Comparison of ENCODE assay signal across 13 cellular contexts in the genomic region with DNA sequence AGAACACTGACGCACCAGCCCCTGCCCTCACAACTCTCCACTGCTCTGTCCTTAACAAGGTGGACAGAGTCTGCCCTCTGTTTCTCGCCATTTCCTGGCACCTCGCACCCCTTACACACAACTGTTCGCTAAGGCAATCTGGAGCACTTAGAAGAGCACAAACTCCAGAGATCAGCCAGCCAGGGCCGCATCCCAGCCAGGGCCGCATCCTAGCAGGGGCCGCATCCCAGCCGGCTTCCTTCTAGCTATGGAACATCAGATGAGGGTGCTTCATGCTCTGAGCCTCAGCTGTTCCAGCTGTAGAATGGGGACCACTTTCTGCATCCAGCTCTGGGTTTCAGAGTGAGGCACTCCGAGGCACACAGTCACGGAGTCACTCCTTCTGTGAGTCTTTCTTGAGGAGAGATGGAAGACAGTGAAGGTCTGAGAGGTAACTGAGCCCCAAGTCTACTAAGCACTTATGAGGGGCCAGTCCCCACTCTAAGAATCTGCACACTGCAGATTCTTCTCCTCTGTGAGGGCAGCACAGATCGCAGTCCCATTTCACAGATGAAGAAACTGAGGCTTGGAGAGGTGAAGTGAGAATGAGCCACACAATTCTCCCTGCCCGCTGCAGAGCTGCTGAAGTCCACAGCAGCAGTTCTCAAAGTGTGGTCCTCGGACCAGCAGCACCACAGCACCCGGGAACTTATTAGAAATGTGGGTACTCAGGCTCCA. TPM values are rescaled to one million over a fixed set of nuclear protein-coding genes. Genes with fewer than 3 reads are reported as not detected.
DNase-seq lines count a peak whose midpoint lies in the region; ATAC-seq, FAIRE-seq and TF ChIP-seq lines count a peak whose summit lies in the region.
"Had no signal": no experiment of that assay in that cellular context is flagged by ENCODE, and none has a peak within 500 bp of the region (broad histone marks: within the 10 kb centered on the region; RNA-seq: fewer than 3 reads in every experiment).

No MANE protein-coding gene starts in this region.

- no peak overlapping the region for H3K18ac ChIP-seq in H1 (ENCODE audit: extremely low read depth, low read length)
- peak overlapping the region; percentile 16 for H3K18ac ChIP-seq in neuronal stem cell (ENCODE audit: low read length)

- no peak overlapping the region for H2BK20ac ChIP-seq in H1 (ENCODE audit: low read length)

- no peaks in the 10 kb centered on the region for H3K9me3 ChIP-seq in CD8-positive, alpha-beta memory T cell (ENCODE audit: low read length)
- no peaks in the 10 kb centered on the region for H3K9me3 ChIP-seq in H1 (ENCODE audit: insufficient read depth in 2 of 2, low read depth in 1 of 2, low read length in 1 of 2)
- H3K9me3 ChIP-seq in neuronal stem cell (replicated peaks in 1 of 2; ENCODE audit: control insufficient read depth in 2 of 2, insufficient read depth in 1 of 2, low read depth in 1 of 2, low read length in 2 of 2): no peaks in the 10 kb centered on the region
- no peaks in the 10 kb centered on the region for H3K9me3 ChIP-seq in heart right ventricle
- H3K9me3 ChIP-seq: heart left ventricle, sigmoid colon had no signal

- H3K36me3 Mint-ChIP-seq in CD8-positive, alpha-beta memory T cell: peaks cover 4 to 50% (median 6%) of the 10 kb centered on the region in 3 donors

- in situ Hi-C loops in GM13977 (cut with MboI; ENCODE audit: low pct_unique_long_range_greater_than_20kb, low sequenced_read_pairs, unreplicated experiment): no loop called here

- no peak overlapping the region for H3K56ac ChIP-seq in H1 (replicated peaks; ENCODE audit: insufficient read length, low read depth, low read length)

- FAIRE-seq in H1 (lab: Jason Lieb, UNC): no peak
- FAIRE-seq: TTC549 had no signal

- WGBS in H1 (ENCODE audit: extremely low coverage in 1 of 2, insufficient coverage in 1 of 2, insufficient read length in 1 of 2, insufficient replicate concordance in 2 of 2, low coverage in 1 of 2, low lambda C conversion rate in 2 of 2, missing lambda C conversion rate in 1 of 2), 2 experiments: 96% methylated on average over 14 of the region's 14 CpGs; no CpG with 5 or more reads in 1 of the 2 experiments
- no CpG with 5 or more reads among the region's 14 CpGs for WGBS in neuronal stem cell (ENCODE audit: extremely low coverage in 2 of 2, insufficient read length in 2 of 2, insufficient replicate concordance in 1 of 2), 2 donors
- WGBS in heart right ventricle, 2 donors: 92 to 94% methylated on average over 14 of the region's 14 CpGs

- H4K91ac ChIP-seq in H1 (replicated peaks; ENCODE audit: insufficient read length, low read length): no peak overlapping the region
- H4K91ac ChIP-seq in neuronal stem cell (ENCODE audit: low read depth, low read length, poor library complexity): no peak overlapping the region

- H3K23ac ChIP-seq in H1 (ENCODE audit: insufficient read length): no peak overlapping the region
- H3K23ac ChIP-seq in neuronal stem cell (ENCODE audit: low read depth, low read length, poor library complexity): no peak overlapping the region

- H3K36me3 ChIP-seq in CD8-positive, alpha-beta memory T cell (ENCODE audit: insufficient read depth, low read length): no peaks in the 10 kb centered on the region
- no peaks in the 10 kb centered on the region for H3K36me3 ChIP-seq in H1 (ENCODE audit: control insufficient read depth in 2 of 4, insufficient read depth in 4 of 4, low read length in 3 of 4)
- peaks cover 19 to 70% of the 10 kb centered on the region in 2 donors for H3K36me3 ChIP-seq in neuronal stem cell (replicated peaks in 1 of 2; ENCODE audit: control insufficient read depth in 2 of 2, insufficient read depth in 2 of 2, low read length in 2 of 2)
- H3K36me3 ChIP-seq in heart right ventricle: peaks cover 0 to 20% (median 0%) of the 10 kb centered on the region in 9 donors
- H3K36me3 ChIP-seq: sigmoid colon had no signal

- H4K8ac ChIP-seq in H1 (ENCODE audit: extremely low read depth, insufficient read depth, low read length) (no peak overlapping the region), neuronal stem cell (ENCODE audit: low read depth, low read length) (no peak overlapping the region)

- peaks cover 0 to 4% of the 10 kb centered on the region in 2 donors for H3K27me3 Mint-ChIP-seq in CD8-positive, alpha-beta memory T cell

- intact Hi-C loops in heart right ventricle (cut with DNase I): loop anchor here in 1 of 10 donors (5.0 kb wide), 1 partner anchor 60 kb away; no protein-coding TSS in a partner anchor

- H3K27me3 ChIP-seq in CD8-positive, alpha-beta memory T cell (ENCODE audit: insufficient read depth, low read length, poor library complexity, severe bottlenecking): no peaks in the 10 kb centered on the region
- H3K27me3 ChIP-seq in H1 (replicated peaks in 1 of 4; ENCODE audit: control insufficient read depth in 3 of 4, extremely low read depth in 1 of 4, insufficient read depth in 3 of 4, low read length in 3 of 4) (peaks cover 0 to 4% (median 1%) of the 10 kb centered on the region in 4 experiments; a peak in 3 of 7 replicates), neuronal stem cell (ENCODE audit: control insufficient read depth in 3 of 3, insufficient read depth in 3 of 3, low read depth in 1 of 3, low read length in 3 of 3) (no peaks in the 10 kb centered on the region), heart right ventricle (peaks cover 0 to 4% (median 0%) of the 10 kb centered on the region in 7 donors)
- H3K27me3 ChIP-seq: heart left ventricle, sigmoid colon had no signal

- H3K4me3 ChIP-seq in CD8-positive, alpha-beta memory T cell (ENCODE audit: low read length): peak overlapping the region; percentile 47
- H3K4me3 ChIP-seq in H1 (ENCODE audit: extremely low read depth in 1 of 4, insufficient read depth in 2 of 4, low read depth in 3 of 4, low read length in 4 of 4) (no peak overlapping the region), neuronal stem cell (ENCODE audit: low read length in 2 of 2) (no peak overlapping the region), heart right ventricle (peak overlapping the region in 1 of 10 donors; percentile 19)
- H3K4me3 ChIP-seq: sigmoid colon had no signal

- TF ChIP-seq CTCF in RWPE1 (conservative IDR thresholded peaks at IDR 0.05; ENCODE audit: low read depth): no peak
- TF ChIP-seq CTCF in H1 (IDR thresholded peaks at IDR 0.05; ENCODE audit: control extremely low read depth in 1 of 3, insufficient read depth in 1 of 3, low read depth in 1 of 3, low read length in 3 of 3): no peak
- TF ChIP-seq CTCF in heart right ventricle (IDR thresholded peaks at IDR 0.05): no peak
- no peak for TF ChIP-seq CTCF in GM13977 (IDR thresholded peaks at IDR 0.05; ENCODE audit: extremely low read depth, insufficient read depth, missing control alignments)

- H2AFZ ChIP-seq in H1 (ENCODE audit: low read length) (no peak overlapping the region), neuronal stem cell (ENCODE audit: low read length) (no peak overlapping the region)

- peaks cover 26 to 34% of the 10 kb centered on the region in 2 experiments for H4K20me1 ChIP-seq in H1 (replicated peaks in 1 of 2; ENCODE audit: control insufficient read depth in 1 of 2, insufficient read depth in 2 of 2, low read length in 2 of 2)

- no peak overlapping the region; a peak in 1 of 4 replicates for H3K4me2 ChIP-seq in H1 (ENCODE audit: insufficient read depth in 1 of 2, low read depth in 2 of 2, low read length in 2 of 2)
- H3K4me2 ChIP-seq in neuronal stem cell (ENCODE audit: insufficient read depth, low read length, poor library complexity, severe bottlenecking): no peak overlapping the region

- no peak overlapping the region for H2BK5ac ChIP-seq in H1 (ENCODE audit: low read depth, low read length)
- no peak overlapping the region for H2BK5ac ChIP-seq in neuronal stem cell (ENCODE audit: low read length)

- no peak for TF ChIP-seq EP300 in H1 (IDR thresholded peaks at IDR 0.05; ENCODE audit: borderline replicate concordance in 1 of 2, low read depth in 2 of 2, low read length in 2 of 2)

- ATAC-seq in heart right ventricle (no peak), GM18909 (IDR thresholded peaks at IDR 0.05; ENCODE audit: poor library complexity, unreplicated experiment) (no peak)

- no peak overlapping the region for H2BK120ac ChIP-seq in H1 (replicated peaks; ENCODE audit: low read depth, low read length)
- no peak overlapping the region for H2BK120ac ChIP-seq in neuronal stem cell (ENCODE audit: low read depth, low read length)

- peaks cover 88 to 98% (median 97%) of the 10 kb centered on the region in 3 donors for H3K4me1 Mint-ChIP-seq in CD8-positive, alpha-beta memory T cell

- H3K14ac ChIP-seq in H1 (ENCODE audit: insufficient read length) (no peak overlapping the region), neuronal stem cell (ENCODE audit: low read length) (peak overlapping the region; percentile 0)

- H2BK15ac ChIP-seq in H1 (ENCODE audit: low read length) (peak overlapping the region; percentile 40; the same call in 1 of the 2 replicates), neuronal stem cell (ENCODE audit: low read length) (no peak overlapping the region)

- H2BK12ac ChIP-seq in H1 (ENCODE audit: low read depth, low read length): peak overlapping the region; percentile 32; the same call in 1 of the 2 replicates
- H2BK12ac ChIP-seq in neuronal stem cell (ENCODE audit: low read length): no peak overlapping the region

- H3K79me2 ChIP-seq in H1 (ENCODE audit: control insufficient read depth in 1 of 2, insufficient read depth in 2 of 2, low read length in 2 of 2): peaks cover 5 to 51% of the 10 kb centered on the region in 2 experiments; a peak in 3 of 4 replicates

- no peak for TF ChIP-seq RAD21 in H1 (IDR thresholded peaks at IDR 0.05 in 1 of 2, conservative IDR thresholded peaks at IDR 0.05 in 1 of 2; ENCODE audit: low read depth in 2 of 2, low read length in 2 of 2)

- peak in 1 of 5 donors; percentile 30 for DNase-seq in CD8-positive, alpha-beta memory T cell
- DNase-seq in RWPE1 (ENCODE audit: low spot score) (no peak), H1 (ENCODE audit: low read depth in 1 of 2, low spot score in 2 of 2) (no peak), neuronal stem cell (ENCODE audit: low spot score) (no peak), heart right ventricle (no peak), GM13977 (ENCODE audit: low spot score) (no peak), germinal center (ENCODE audit: low spot score) (no peak)
- DNase-seq: mesendoderm, NCI-H345, sigmoid colon had no signal

- H3K9ac ChIP-seq in H1 (replicated peaks in 1 of 4; ENCODE audit: extremely low read depth in 1 of 4, low read depth in 3 of 4, low read length in 3 of 4) (no peak overlapping the region), neuronal stem cell (ENCODE audit: low read depth, low read length, poor library complexity) (no peak overlapping the region)

- TF ChIP-seq POLR2A in H1 (IDR thresholded peaks at IDR 0.05; ENCODE audit: control extremely low read depth in 1 of 2, low read depth in 2 of 2, low read length in 2 of 2): no peak

- H4K5ac ChIP-seq in H1 (ENCODE audit: insufficient read length, low read depth, low read length): no peak overlapping the region

- H2AK5ac ChIP-seq in H1 (ENCODE audit: low read depth, low read length): no peak overlapping the region
- H2AK5ac ChIP-seq in neuronal stem cell (ENCODE audit: low read depth, low read length): peak overlapping the region; percentile 2

- H3K27ac ChIP-seq in CD8-positive, alpha-beta memory T cell (ENCODE audit: low read depth, low read length): peak overlapping the region; percentile 35
- 0 out of 2 replicates have a peak overlapping the region, but pooled peaks have one; percentile 0 for H3K27ac ChIP-seq in RWPE1
- no peak overlapping the region for H3K27ac ChIP-seq in H1 (ENCODE audit: low read depth, low read length)
- no peak overlapping the region for H3K27ac ChIP-seq in neuronal stem cell (replicated peaks; ENCODE audit: low read length)
- H3K27ac ChIP-seq in heart right ventricle: peak overlapping the region in 2 of 10 donors; percentile 49 to 93

- H3K79me1 ChIP-seq in H1 (ENCODE audit: low read depth, low read length): peaks cover 18% of the 10 kb centered on the region
- peaks cover 19% of the 10 kb centered on the region for H3K79me1 ChIP-seq in neuronal stem cell (ENCODE audit: low read depth, low read length)

- no peaks in the 10 kb centered on the region for H3K23me2 ChIP-seq in H1 (ENCODE audit: low read depth, low read length)

- H3K4ac ChIP-seq in H1 (replicated peaks; ENCODE audit: insufficient read length, low read depth, low read length) (no peak overlapping the region), neuronal stem cell (ENCODE audit: low read length) (no peak overlapping the region)

- CTCF ChIA-PET in CD8-positive, alpha-beta memory T cell (lab: Charles Lee): interaction anchor here (1.1 to 7.4 kb wide), 9 partner anchors 10 to 90 kb away, joined by 3 to 53 read pairs (median 8); no protein-coding TSS in a partner anchor
- CTCF ChIA-PET in RWPE1 (lab: Yijun Ruan, JAX) (no interaction called here), H1 (lab: Charles Lee; ENCODE audit: partially characterized antibody) (interaction anchor here (0.6 to 1.6 kb wide), 10 partner anchors 11 to 91 kb away, joined by 3 to 10 read pairs (median 4); no protein-coding TSS in a partner anchor)

- H3K4me1 ChIP-seq in CD8-positive, alpha-beta memory T cell (ENCODE audit: insufficient read depth, low read length): peaks cover 79% of the 10 kb centered on the region
- H3K4me1 ChIP-seq in H1 (replicated peaks in 1 of 4; ENCODE audit: control insufficient read depth in 3 of 4, insufficient read depth in 4 of 4, low read length in 3 of 4) (peaks cover 4 to 30% (median 16%) of the 10 kb centered on the region in 4 experiments; a peak in 6 of 7 replicates), neuronal stem cell (ENCODE audit: control insufficient read depth in 2 of 2, insufficient read depth in 1 of 2, low read depth in 1 of 2, low read length in 2 of 2) (peaks cover 46 to 65% of the 10 kb centered on the region in 2 donors), heart right ventricle (peaks cover 0 to 82% (median 17%) of the 10 kb centered on the region in 9 donors)

- POLR2A ChIA-PET in CD8-positive, alpha-beta memory T cell (lab: Charles Lee): interaction anchor here (0.5 to 7.6 kb wide), 7 partner anchors 11 to 483 kb away, joined by 3 to 82 read pairs (median 9); partner anchors contain the start of gene COTL1
- POLR2A ChIA-PET in RWPE1 (lab: Yijun Ruan, JAX; ENCODE audit: low non-redundant PET) (no interaction called here), H1 (lab: Charles Lee; ENCODE audit: partially characterized antibody) (interaction anchor here (0.7 to 2.3 kb wide), 5 partner anchors 20 to 107 kb away, joined by 3 to 7 read pairs (median 5); no protein-coding TSS in a partner anchor)

- peak overlapping the region; percentile 95 to 100 (median 98) for H3K27ac Mint-ChIP-seq in CD8-positive, alpha-beta memory T cell

- H3K9me3 Mint-ChIP-seq in CD8-positive, alpha-beta memory T cell: no peaks in the 10 kb centered on the region

- peak overlapping the region; percentile 69 to 89 (median 78) for H3K4me3 Mint-ChIP-seq in CD8-positive, alpha-beta memory T cell

RNA-seq across cellular contexts. Expression of gene COTL1, which starts 20.9 kb away (rescaled TPM):
- 100 to 1,000 TPM; 373 to 388 TPM for total RNA-seq in CD8-positive, alpha-beta memory T cell
- polyA plus RNA-seq in CD8-positive, alpha-beta memory T cell: 653 TPM
- total RNA-seq in H1 (2021; fragmentation: NEBNext Ultra II Directional; extraction: Animal tissue kit (Norgen Biotek cat#: 25700)): 183 TPM in 2 replicates
- 59.2 and 89.0 TPM in 2 replicates for polyA plus RNA-seq in H1 (2011; rRNA removed)
- 69.0 TPM for polyA plus RNA-seq in H1 (2011; cell fraction: cytosol; rRNA removed)
- 66.9 TPM for polyA plus RNA-seq in H1 (2011; cell fraction: nucleus; rRNA removed)
- polyA plus RNA-seq in H1 (2012, experiment 1 of 2): 130 to 155 TPM (median 146 TPM) in 4 replicates
- 218 TPM for polyA plus RNA-seq in H1 (2012, experiment 2 of 2)
- 116 TPM for polyA plus RNA-seq in H1 (2013, experiment 1 of 2)
- polyA plus RNA-seq in H1 (2013, experiment 2 of 2): 122 TPM
- polyA minus RNA-seq in H1 (2011; rRNA and poly(A)+ RNA removed): 20.0 and 39.8 TPM in 2 replicates
- 41.8 TPM for polyA minus RNA-seq in H1 (2011; cell fraction: cytosol; rRNA and poly(A)+ RNA removed)
- 27.7 TPM for polyA minus RNA-seq in H1 (2011; cell fraction: nucleus; rRNA and poly(A)+ RNA removed)
- polyA plus RNA-seq in neuronal stem cell (2013, experiment 1 of 2): 222 TPM
- 221 TPM for polyA plus RNA-seq in neuronal stem cell (2013, experiment 2 of 2)
- total RNA-seq in heart right ventricle: 10 to 100 TPM in 5 of 10 donors, 1 to 10 TPM in 5; 6.4 to 72.9 (median 9.7) TPM
- 10 to 100 TPM in 1 of 2 donors, 1 to 10 TPM in 1; 8.6 to 24.0 TPM for polyA plus RNA-seq in heart right ventricle

RNA-seq across cellular contexts. Expression of gene KLHL36, which starts 51.4 kb away (rescaled TPM):
- total RNA-seq in CD8-positive, alpha-beta memory T cell: 10 to 100 TPM; 39.7 to 41.2 TPM
- 34.0 TPM for polyA plus RNA-seq in CD8-positive, alpha-beta memory T cell
- 33.6 and 35.3 TPM in 2 replicates for total RNA-seq in H1 (2021; fragmentation: NEBNext Ultra II Directional; extraction: Animal tissue kit (Norgen Biotek cat#: 25700))
- polyA plus RNA-seq in H1 (2011; rRNA removed) (22.9 and 33.7 TPM in 2 replicates), heart right ventricle (10 to 100 TPM; 14.7 to 19.5 TPM)
- polyA plus RNA-seq in H1 (2011; cell fraction: cytosol; rRNA removed): 25.1 TPM
- 34.8 TPM for polyA plus RNA-seq in H1 (2011; cell fraction: nucleus; rRNA removed)
- 16.3 to 22.6 TPM (median 21.6 TPM) in 4 replicates for polyA plus RNA-seq in H1 (2012, experiment 1 of 2)
- 13.3 TPM for polyA plus RNA-seq in H1 (2012, experiment 2 of 2)
- polyA plus RNA-seq in H1 (2013, experiment 1 of 2): 14.7 TPM
- polyA plus RNA-seq in H1 (2013, experiment 2 of 2): 14.9 TPM
- polyA minus RNA-seq in H1 (2011; rRNA and poly(A)+ RNA removed): 48.3 and 51.7 TPM in 2 replicates
- 40.4 TPM for polyA minus RNA-seq in H1 (2011; cell fraction: cytosol; rRNA and poly(A)+ RNA removed)
- 30.4 TPM for polyA minus RNA-seq in H1 (2011; cell fraction: nucleus; rRNA and poly(A)+ RNA removed)
- 7.4 TPM for polyA plus RNA-seq in neuronal stem cell (2013, experiment 1 of 2)
- polyA plus RNA-seq in neuronal stem cell (2013, experiment 2 of 2): 8.0 TPM
- 10 to 100 TPM; 40.0 to 77.9 (median 58.4) TPM for total RNA-seq in heart right ventricle

Comparison
In these comparisons a context has a peak if more than half of its experiments do, and no peak if none do; other contexts are left out.
1. H3K27ac ChIP-seq: peak in CD8-positive, alpha-beta memory T cell (single experiment) and RWPE1 (single experiment); none in H1 (single experiment) and neuronal stem cell (single experiment).